Comparison of ENCODE assay signal across 3 cellular contexts in genomic region chr11:47572715-47573255, GRCh38.
TF ChIP-seq lines count a peak whose summit lies in the region.

No MANE protein-coding gene starts in this region.

TF ChIP-seq in SK-N-SH, 30 proteins besides CTCF, POLR2A, EP300 and RAD21:
- TF ChIP-seq, protein P1, sequence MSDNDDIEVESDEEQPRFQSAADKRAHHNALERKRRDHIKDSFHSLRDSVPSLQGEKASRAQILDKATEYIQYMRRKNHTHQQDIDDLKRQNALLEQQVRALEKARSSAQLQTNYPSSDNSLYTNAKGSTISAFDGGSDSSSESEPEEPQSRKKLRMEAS (IDR thresholded peaks at IDR 0.05; ENCODE audit: low read depth) = no peak
- TF ChIP-seq FOXM1 (IDR thresholded peaks at IDR 0.05; ENCODE audit: low read depth) = no peak
- TF ChIP-seq MXI1 (IDR thresholded peaks at IDR 0.05; ENCODE audit: low read depth, low read length) = no peak
- TF ChIP-seq USF1 (IDR thresholded peaks at IDR 0.05; ENCODE audit: borderline replicate concordance, low read depth) = no peak
- TF ChIP-seq JUND (IDR thresholded peaks at IDR 0.05) = no peak
- TF ChIP-seq EZH2phosphoT487 (IDR thresholded peaks at IDR 0.05; ENCODE audit: borderline replicate concordance, low read depth) = no peak
- no peak for TF ChIP-seq RFX5 (IDR thresholded peaks at IDR 0.05; ENCODE audit: low read length)
- no peak for TF ChIP-seq SIN3A (IDR thresholded peaks at IDR 0.05; ENCODE audit: borderline replicate concordance, low read depth, low read length)
- no peak for TF ChIP-seq ZBTB33 (IDR thresholded peaks at IDR 0.05; ENCODE audit: borderline replicate concordance, low read depth)
- no peak for TF ChIP-seq TEAD4 (IDR thresholded peaks at IDR 0.05; ENCODE audit: borderline replicate concordance, insufficient read depth)
- no peak for TF ChIP-seq CHD2 (IDR thresholded peaks at IDR 0.05; ENCODE audit: low read length, partially characterized antibody)
- no peak for TF ChIP-seq RCOR1 (IDR thresholded peaks at IDR 0.05; ENCODE audit: low read length)
- TF ChIP-seq ELF1 (IDR thresholded peaks at IDR 0.05) = no peak
- TF ChIP-seq FOSL2 (IDR thresholded peaks at IDR 0.05; ENCODE audit: borderline replicate concordance, low read depth) = no peak
- TF ChIP-seq TCF12 (IDR thresholded peaks at IDR 0.05) = no peak
- TF ChIP-seq GATA2 (CRISPR knock-in tag; IDR thresholded peaks at IDR 0.05) = no peak
- TF ChIP-seq GABPA (IDR thresholded peaks at IDR 0.05; ENCODE audit: low read depth) = no peak

TF ChIP-seq in SK-N-SH treated with all-trans-retinoic acid at 6 μM for 48 hours, 23 proteins besides CTCF, POLR2A, EP300 and RAD21:
- TF ChIP-seq OSR1 (CRISPR knock-in tag; IDR thresholded peaks at IDR 0.05) (no peak), CSRNP3 (CRISPR knock-in tag; IDR thresholded peaks at IDR 0.05) (no peak), RARB (CRISPR knock-in tag; IDR thresholded peaks at IDR 0.05) (no peak), ESRRG (CRISPR knock-in tag; IDR thresholded peaks at IDR 0.05) (no peak), ZFP30 (CRISPR knock-in tag; IDR thresholded peaks at IDR 0.05) (no peak), ZFP3 (CRISPR knock-in tag; IDR thresholded peaks at IDR 0.05) (no peak), ZNF565 (CRISPR knock-in tag; conservative IDR thresholded peaks at IDR 0.05; ENCODE audit: low read depth) (no peak), POU6F1 (CRISPR knock-in tag; IDR thresholded peaks at IDR 0.05; ENCODE audit: borderline replicate concordance, low read depth) (no peak), BACH2 (CRISPR knock-in tag; IDR thresholded peaks at IDR 0.05; ENCODE audit: borderline replicate concordance) (no peak), ISL1 (CRISPR knock-in tag; IDR thresholded peaks at IDR 0.05) (no peak)

TF ChIP-seq in liver, 16 proteins besides CTCF, POLR2A, EP300 and RAD21:
- TF ChIP-seq HNF4G (IDR thresholded peaks at IDR 0.05) (peak; percentile 45), FOXA2 (IDR thresholded peaks at IDR 0.05) (peak; percentile 6), JUND (IDR thresholded peaks at IDR 0.05) (no peak), FOXA1 (IDR thresholded peaks at IDR 0.05) (no peak), GABPA (IDR thresholded peaks at IDR 0.05 in 1 of 2, conservative IDR thresholded peaks at IDR 0.05 in 1 of 2) (peak in 1 of 2 donors; percentile 62), HNF4A (conservative IDR thresholded peaks at IDR 0.05) (peak; percentile 79 to 82), TAF1 (conservative IDR thresholded peaks at IDR 0.05) (no peak), NR2F2 (IDR thresholded peaks at IDR 0.05) (no peak), EGR1 (IDR thresholded peaks at IDR 0.05; ENCODE audit: low read depth in 2 of 2) (no peak), REST (IDR thresholded peaks at IDR 0.05) (peak; percentile 27), RXRA (IDR thresholded peaks at IDR 0.05) (peak; percentile 35 to 62), SP1 (IDR thresholded peaks at IDR 0.05) (peak; percentile 50), ZBTB33 (IDR thresholded peaks at IDR 0.05) (no peak), YY1 (IDR thresholded peaks at IDR 0.05) (peak; percentile 88)
- TF ChIP-seq, protein P1 (IDR thresholded peaks at IDR 0.05) = peak; percentile 23
- TF ChIP-seq, protein P2, sequence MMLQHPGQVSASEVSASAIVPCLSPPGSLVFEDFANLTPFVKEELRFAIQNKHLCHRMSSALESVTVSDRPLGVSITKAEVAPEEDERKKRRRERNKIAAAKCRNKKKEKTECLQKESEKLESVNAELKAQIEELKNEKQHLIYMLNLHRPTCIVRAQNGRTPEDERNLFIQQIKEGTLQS (IDR thresholded peaks at IDR 0.05) = no peak
